ENCODE assay signal across 1 cellular context in the genomic region with DNA sequence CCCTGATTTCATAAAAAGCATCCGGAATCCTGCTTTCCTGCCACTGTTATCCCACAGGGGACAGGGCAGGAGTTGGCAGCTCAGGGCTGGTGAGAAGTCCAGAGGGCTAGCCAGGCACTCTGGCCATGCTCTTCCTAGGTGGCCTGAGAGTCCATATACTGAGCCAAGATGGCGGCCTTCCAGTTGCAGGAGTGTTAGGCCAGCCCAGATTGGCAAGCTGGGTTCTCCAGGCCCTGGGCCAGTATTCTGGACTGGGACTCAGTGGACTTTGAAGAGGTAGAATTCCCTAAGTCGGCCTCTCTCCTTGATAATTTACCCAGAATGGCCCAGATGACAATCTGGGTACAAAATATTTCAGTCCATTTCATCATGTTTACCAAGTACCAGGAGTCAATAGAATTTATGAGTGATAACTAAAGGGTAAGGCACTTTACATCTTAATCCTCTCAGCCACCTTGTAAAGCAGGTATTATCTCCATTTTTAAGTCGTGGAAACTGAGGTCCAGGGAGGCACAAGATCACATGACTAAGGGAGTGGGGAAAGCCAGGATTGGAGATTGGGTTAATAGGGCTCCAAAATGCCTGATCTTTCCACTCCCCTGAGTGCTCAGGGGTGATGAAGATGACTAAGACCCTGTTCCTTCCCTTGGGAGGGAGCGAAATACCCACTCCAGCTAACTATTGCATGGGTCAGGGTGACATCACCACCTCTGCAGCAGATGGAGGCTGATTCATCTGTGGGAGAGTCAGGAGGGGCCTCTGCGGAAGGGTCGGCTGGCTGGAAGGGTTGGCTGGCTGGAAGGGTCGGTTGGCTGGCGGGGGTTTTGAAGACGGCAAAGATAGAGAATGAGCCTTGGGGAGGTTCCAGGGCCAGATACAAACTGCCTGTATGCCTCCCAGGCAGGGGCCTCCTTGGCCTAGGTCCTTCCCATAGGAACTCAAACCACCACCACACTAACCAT.
TF ChIP-seq lines count a peak whose summit lies in the region.

No MANE protein-coding gene starts in this region.

TF ChIP-seq in K562, 482 proteins besides CTCF, POLR2A, EP300 and RAD21 (continued from another document):
- TF ChIP-seq, protein P1, sequence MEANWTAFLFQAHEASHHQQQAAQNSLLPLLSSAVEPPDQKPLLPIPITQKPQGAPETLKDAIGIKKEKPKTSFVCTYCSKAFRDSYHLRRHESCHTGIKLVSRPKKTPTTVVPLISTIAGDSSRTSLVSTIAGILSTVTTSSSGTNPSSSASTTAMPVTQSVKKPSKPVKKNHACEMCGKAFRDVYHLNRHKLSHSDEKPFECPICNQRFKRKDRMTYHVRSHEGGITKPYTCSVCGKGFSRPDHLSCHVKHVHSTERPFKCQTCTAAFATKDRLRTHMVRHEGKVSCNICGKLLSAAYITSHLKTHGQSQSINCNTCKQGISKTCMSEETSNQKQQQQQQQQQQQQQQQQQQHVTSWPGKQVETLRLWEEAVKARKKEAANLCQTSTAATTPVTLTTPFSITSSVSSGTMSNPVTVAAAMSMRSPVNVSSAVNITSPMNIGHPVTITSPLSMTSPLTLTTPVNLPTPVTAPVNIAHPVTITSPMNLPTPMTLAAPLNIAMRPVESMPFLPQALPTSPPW (CRISPR knock-in tag; IDR thresholded peaks at IDR 0.05), result peak; percentile 67
- no peak for TF ChIP-seq U2AF1 (optimal IDR thresholded peaks at IDR 0.05; ENCODE audit: low read depth, low read length)
- TF ChIP-seq SMAD1 (IDR thresholded peaks at IDR 0.05; ENCODE audit: low read depth, low read length, partially characterized antibody), result no peak
- TF ChIP-seq RFX1 (IDR thresholded peaks at IDR 0.05), result no peak
- TF ChIP-seq NCOA1 (IDR thresholded peaks at IDR 0.05; ENCODE audit: low read depth), result no peak
- TF ChIP-seq ZNF79 (CRISPR knock-in tag; IDR thresholded peaks at IDR 0.05; ENCODE audit: low read depth), result no peak
